In genomic region chr5:60978968-60979367, GRCh38 we compare ENCODE assay signal across 22 cellular contexts.
"Had no signal": no experiment of that assay in that cellular context is flagged by ENCODE, and none has a peak within 500 bp of the region (broad histone marks: within the 10 kb centered on the region; RNA-seq: fewer than 3 reads in every experiment).

No MANE protein-coding gene starts in this region.

- H3K36me3 ChIP-seq: esophagus muscularis mucosa, gastrocnemius medialis, heart right ventricle, ovary, right lobe of liver, suprapubic skin, thyroid gland, vagina had no signal

- H3K4me1 ChIP-seq: right lobe of liver, suprapubic skin, thyroid gland, upper lobe of left lung, vagina had no signal

- H3K4me1 Mint-ChIP-seq: mesothelial cell of epicardium, neural crest cell had no signal

- ATAC-seq: gastrocnemius medialis; natural killer cell; right lobe of liver; stimulated activated effector memory CD8-positive, alpha-beta T cell treated with anti-CD3 and anti-CD28 coated beads, Interleukin-12 subunit alpha, Interleukin-12 subunit beta, amount 100 ng/mL, for 72 hours; stimulated activated naive CD8-positive, alpha-beta T cell treated with anti-CD3 and anti-CD28 coated beads, Interleukin-15, Interleukin-2, amounts not matched to agents 100 U/mL and 50 U/mL, for 24 hours had no signal

- H3K27ac ChIP-seq: coronary artery, dorsolateral prefrontal cortex, esophagus muscularis mucosa, gastrocnemius medialis, heart right ventricle, ovary, right lobe of liver, suprapubic skin, thyroid gland, upper lobe of left lung, vagina had no signal

- H3K36me3 Mint-ChIP-seq: stimulated activated effector memory CD8-positive, alpha-beta T cell treated with anti-CD3 and anti-CD28 coated beads, Interleukin-12 subunit alpha, Interleukin-12 subunit beta, amount 100 ng/mL, for 72 hours had no signal

- DNase-seq: dorsolateral prefrontal cortex; effector CD8-positive, alpha-beta T cell; gastrocnemius medialis; heart right ventricle; left cardiac atrium; mammary epithelial cell; natural killer cell; nucleus accumbens; ovary; right lobe of liver; stimulated activated CD4-positive, alpha-beta T cell treated with anti-CD3 and anti-CD28 coated beads, Interleukin-4, amount 100 ng/mL, for 1 hour; stimulated activated CD8-positive, alpha-beta memory T cell treated with anti-CD3 and anti-CD28 coated beads, Interleukin-4, amount 100 ng/mL, for 48 hours; stimulated activated naive CD8-positive, alpha-beta T cell treated with anti-CD3 and anti-CD28 coated beads, Interleukin-15, Interleukin-2, amounts not matched to agents 100 U/mL and 50 U/mL, for 24 hours; thyroid gland; upper lobe of left lung had no signal

- H3K4me3 ChIP-seq: coronary artery, dorsolateral prefrontal cortex, esophagus muscularis mucosa, gastrocnemius medialis, heart right ventricle, ovary, right lobe of liver, suprapubic skin, thyroid gland, upper lobe of left lung, vagina had no signal

- H3K9me3 ChIP-seq: gastrocnemius medialis, ovary, right lobe of liver, suprapubic skin, thyroid gland, vagina had no signal

- H3K27me3 ChIP-seq: dorsolateral prefrontal cortex, esophagus muscularis mucosa, gastrocnemius medialis, heart right ventricle, ovary, right lobe of liver, suprapubic skin, thyroid gland, upper lobe of left lung, vagina had no signal

- H3K27ac Mint-ChIP-seq: mesothelial cell of epicardium; natural killer cell; stimulated activated effector memory CD8-positive, alpha-beta T cell treated with anti-CD3 and anti-CD28 coated beads, Interleukin-12 subunit alpha, Interleukin-12 subunit beta, amount 100 ng/mL, for 72 hours had no signal

- H3K4me3 Mint-ChIP-seq: mesothelial cell of epicardium; natural killer cell; neural crest cell; stimulated activated effector memory CD8-positive, alpha-beta T cell treated with anti-CD3 and anti-CD28 coated beads, Interleukin-12 subunit alpha, Interleukin-12 subunit beta, amount 100 ng/mL, for 72 hours had no signal
